33 cellular contexts compared by ENCODE assay signal in the genomic region with DNA sequence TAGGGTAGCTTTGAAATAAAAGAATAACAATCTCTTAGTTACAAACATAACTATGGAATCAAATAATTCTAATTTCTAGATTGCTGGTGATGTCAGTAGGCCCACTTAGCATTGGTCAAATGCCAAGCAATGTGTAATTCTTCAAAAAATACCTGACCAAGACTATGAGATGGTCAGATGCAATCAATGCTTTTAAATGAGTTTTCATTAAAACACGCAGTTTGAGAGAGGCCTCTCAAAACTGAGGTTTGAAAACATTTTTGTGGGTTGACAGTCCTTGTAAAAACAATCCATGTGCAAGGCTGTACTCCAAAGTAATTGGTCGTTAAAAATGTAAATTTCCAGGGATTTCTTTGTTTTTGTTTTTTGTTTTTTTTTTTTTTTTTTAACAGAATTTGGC. TPM values are rescaled to one million over a fixed set of nuclear protein-coding genes. Genes with fewer than 3 reads are reported as not detected.
"Had no signal": no experiment of that assay in that cellular context is flagged by ENCODE, and none has a peak within 500 bp of the region (broad histone marks: within the 10 kb centered on the region; RNA-seq: fewer than 3 reads in every experiment).

No MANE protein-coding gene starts in this region.

- DNase-seq: activated CD4-positive, alpha-beta T cell treated with anti-CD3 and anti-CD28 coated beads for 4 hours; activated CD4-positive, alpha-beta T cell treated with anti-CD3 and anti-CD28 coated beads, Interleukin-2, amount 50 U/mL, for 4 hours; activated CD8-positive, alpha-beta memory T cell treated with anti-CD3 and anti-CD28 coated beads, Interleukin-2, amount 10 ng/mL, durations not matched to agents 7 days and 5 days; activated effector memory CD4-positive, alpha-beta T cell treated with anti-CD3 and anti-CD28 coated beads, Interleukin-2, amount 50 U/mL, for 16 hours; activated naive CD4-positive, alpha-beta T cell treated with Interleukin-2 at 50 U/mL for 16 hours; activated naive CD8-positive, alpha-beta T cell treated with anti-CD3 and anti-CD28 coated beads, Interleukin-2, amount 50 U/mL, for 24 hours; activated T-cell treated with anti-CD3 and anti-CD28 coated beads, Interleukin-2, amount 50 U/mL, for 24 hours; amniotic stem cell; brain microvascular endothelial cell; Kasumi-1; KBM-7; NCI-H1092; NCI-H1417; NCI-H2029; NCI-H2107; NCI-H2171 treated with DMSO at 0.1 percent for 48 hours; NCI-H226; NCI-H526 treated with DMSO at 0.1 percent for 48 hours; NCI-H82; OCI-M1; RPMI8226; SJCRH30; SK-N-SH; T-helper 1 cell had no signal

- H3K27me3 Mint-ChIP-seq: activated CD8-positive, alpha-beta memory T cell treated with anti-CD3 and anti-CD28 coated beads, Interleukin-2, amount 10 ng/mL, durations not matched to agents 7 days and 5 days; activated naive CD8-positive, alpha-beta T cell treated with anti-CD3 and anti-CD28 coated beads, Interleukin-2, amount 50 U/mL, for 24 hours; activated T-cell treated with anti-CD3 and anti-CD28 coated beads, Interleukin-2, amount 50 U/mL, for 24 hours had no signal

- H3K27me3 ChIP-seq: ascending aorta, cardiac muscle cell, SJCRH30 had no signal

- H3K4me3 ChIP-seq: ascending aorta, cardiac muscle cell, SJCRH30 had no signal

- ATAC-seq: activated CD4-positive, CD25-positive, alpha-beta regulatory T cell treated with anti-CD3 and anti-CD28 coated beads, Interleukin-2, amount 50 U/mL, for 24 hours; activated CD8-positive, alpha-beta memory T cell treated with anti-CD3 and anti-CD28 coated beads, Interleukin-2, amount 10 ng/mL, durations not matched to agents 7 days and 5 days; activated naive CD4-positive, alpha-beta T cell treated with anti-CD3 and anti-CD28 coated beads, Interleukin-2, amount 50 U/mL, for 72 hours; activated naive CD8-positive, alpha-beta T cell treated with anti-CD3 and anti-CD28 coated beads, Interleukin-2, amount 50 U/mL, for 24 hours; Panc1; Right ventricle myocardium inferior had no signal

- H3K9me3 Mint-ChIP-seq: activated naive CD4-positive, alpha-beta T cell treated with anti-CD3 and anti-CD28 coated beads, Interleukin-2, amount 50 U/mL, for 72 hours; activated naive CD8-positive, alpha-beta T cell treated with anti-CD3 and anti-CD28 coated beads, Interleukin-2, amount 50 U/mL, for 24 hours; activated T-cell treated with anti-CD3 and anti-CD28 coated beads, Interleukin-2, amount 50 U/mL, for 24 hours; activated T-helper 1 cell treated with anti-CD3 and anti-CD28 coated beads, Interleukin-12 subunit alpha, Interleukin-12 subunit beta, Interleukin-2, Interleukin-4 antibody, amounts not matched to agents 30 ng/mL and 10 ng/mL and 1 ng/mL, durations not matched to agents 14 hours and 24 hours and 36 hours had no signal

- H3K4me2 ChIP-seq: SK-N-SH had no signal

- H3K27ac ChIP-seq: ascending aorta, brain microvascular endothelial cell, cardiac muscle cell, SJCRH30 had no signal

- H3K4me3 Mint-ChIP-seq: activated CD8-positive, alpha-beta memory T cell treated with anti-CD3 and anti-CD28 coated beads, Interleukin-2, amount 10 ng/mL, durations not matched to agents 7 days and 5 days; activated naive CD8-positive, alpha-beta T cell treated with anti-CD3 and anti-CD28 coated beads, Interleukin-2, amount 50 U/mL, for 24 hours; activated T-cell treated with anti-CD3 and anti-CD28 coated beads, Interleukin-2, amount 50 U/mL, for 24 hours; activated T-helper 1 cell treated with anti-CD3 and anti-CD28 coated beads, Interleukin-12 subunit alpha, Interleukin-12 subunit beta, Interleukin-2, Interleukin-4 antibody, amounts not matched to agents 30 ng/mL and 10 ng/mL and 1 ng/mL, durations not matched to agents 14 hours and 24 hours and 36 hours had no signal

- H3K9ac ChIP-seq: SK-N-SH had no signal

- H3K27ac Mint-ChIP-seq: activated CD8-positive, alpha-beta memory T cell treated with anti-CD3 and anti-CD28 coated beads, Interleukin-2, amount 10 ng/mL, durations not matched to agents 7 days and 5 days; activated naive CD8-positive, alpha-beta T cell treated with anti-CD3 and anti-CD28 coated beads, Interleukin-2, amount 50 U/mL, for 24 hours; activated T-cell treated with anti-CD3 and anti-CD28 coated beads, Interleukin-2, amount 50 U/mL, for 24 hours; activated T-helper 1 cell treated with anti-CD3 and anti-CD28 coated beads, Interleukin-12 subunit alpha, Interleukin-12 subunit beta, Interleukin-2, Interleukin-4 antibody, amounts not matched to agents 30 ng/mL and 10 ng/mL and 1 ng/mL, durations not matched to agents 14 hours and 24 hours and 36 hours had no signal

- H3K4me1 ChIP-seq: ascending aorta, SJCRH30 had no signal

RNA-seq across cellular contexts. Expression of a gene that starts 1.2 kb away (rescaled TPM):
- total RNA-seq: ascending aorta, MCF 10A, NCI-H460, Right ventricle myocardium inferior, SJCRH30 had no signal

RNA-seq across cellular contexts. Expression of a gene that starts 33.9 kb away (rescaled TPM):
- total RNA-seq: ascending aorta, cardiac muscle cell, MCF 10A, NCI-H460, SJCRH30 had no signal
